11 cellular contexts compared by ENCODE assay signal in genomic region chr1:32242341-32242851, GRCh38. TPM values are rescaled to one million over a fixed set of nuclear protein-coding genes. Genes with fewer than 3 reads are reported as not detected.
A peak's percentile ranks its signal among the peaks of the same experiment; 100 is the strongest.
DNase-seq lines count a peak whose midpoint lies in the region; ATAC-seq lines count a peak whose summit lies in the region.
"Had no signal": no experiment of that assay in that cellular context is flagged by ENCODE, and none has a peak within 500 bp of the region (broad histone marks: within the 10 kb centered on the region; RNA-seq: fewer than 3 reads in every experiment).

No MANE protein-coding gene starts in this region.

- ATAC-seq in stimulated activated naive CD8-positive, alpha-beta T cell treated with anti-CD3 and anti-CD28 coated beads, Interleukin-15, Interleukin-2, amounts not matched to agents 100 U/mL and 50 U/mL, for 24 hours = no peak
- ATAC-seq in activated naive CD8-positive, alpha-beta T cell treated with anti-CD3 and anti-CD28 coated beads, Interleukin-2, amount 10 ng/mL, durations not matched to agents 7 days and 5 days (ENCODE audit: low read depth) = no peak
- no peak for ATAC-seq in HG03135 (IDR thresholded peaks at IDR 0.05; ENCODE audit: unreplicated experiment)

- H3K4me1 Mint-ChIP-seq in stimulated activated naive CD8-positive, alpha-beta T cell treated with anti-CD3 and anti-CD28 coated beads, Interleukin-15, Interleukin-2, amounts not matched to agents 100 ng/mL and 50 ng/mL, for 24 hours (ENCODE audit: low read depth) = peaks cover 39% of the 10 kb centered on the region
- H3K4me1 Mint-ChIP-seq in activated naive CD8-positive, alpha-beta T cell treated with anti-CD3 and anti-CD28 coated beads, Interleukin-2, amount 10 ng/mL, durations not matched to agents 7 days and 5 days = peaks cover 25% of the 10 kb centered on the region

- H3K4me3 Mint-ChIP-seq in stimulated activated naive CD8-positive, alpha-beta T cell treated with anti-CD3 and anti-CD28 coated beads, Interleukin-15, Interleukin-2, amounts not matched to agents 100 ng/mL and 50 ng/mL, for 24 hours = no peak overlapping the region
- peak overlapping the region; percentile 6 for H3K4me3 Mint-ChIP-seq in activated naive CD8-positive, alpha-beta T cell treated with anti-CD3 and anti-CD28 coated beads, Interleukin-2, amount 10 ng/mL, durations not matched to agents 7 days and 5 days

- POLR2A ChIA-PET in activated naive CD8-positive, alpha-beta T cell treated with anti-CD3 and anti-CD28 coated beads, Interleukin-2, amount 10 ng/mL, durations not matched to agents 7 days and 5 days (lab: Charles Lee) = interaction anchor here (0.6 to 6.5 kb wide), 9 partner anchors 8 to 89 kb away, joined by 3 to 69 read pairs (median 3); partner anchors contain the start of genes CCDC28B and LCK

- no peak for DNase-seq in stimulated activated naive CD8-positive, alpha-beta T cell treated with anti-CD3 and anti-CD28 coated beads, Interleukin-15, Interleukin-2, amounts not matched to agents 100 U/mL and 50 U/mL, for 24 hours
- DNase-seq in activated naive CD8-positive, alpha-beta T cell treated with anti-CD3 and anti-CD28 coated beads, Interleukin-2, amount 10 ng/mL, durations not matched to agents 7 days and 5 days = no peak
- peak; percentile 66 for DNase-seq in islet precursor cell
- no peak for DNase-seq in effector CD8-positive, alpha-beta T cell (lab: John Stamatoyannopoulos, UW)
- no peak for DNase-seq in cerebellum (ENCODE audit: low spot score)
- no peak for DNase-seq in NCI-H1930 (lab: John Stamatoyannopoulos, UW)
- DNase-seq: activated T-cell treated with anti-CD3 and anti-CD28 coated beads for 4 hours, NCI-H446 had no signal

- H3K36me3 Mint-ChIP-seq in stimulated activated naive CD8-positive, alpha-beta T cell treated with anti-CD3 and anti-CD28 coated beads, Interleukin-15, Interleukin-2, amounts not matched to agents 100 ng/mL and 50 ng/mL, for 24 hours (ENCODE audit: low read depth) = no peaks in the 10 kb centered on the region
- no peaks in the 10 kb centered on the region for H3K36me3 Mint-ChIP-seq in activated naive CD8-positive, alpha-beta T cell treated with anti-CD3 and anti-CD28 coated beads, Interleukin-2, amount 10 ng/mL, durations not matched to agents 7 days and 5 days

- H3K27me3 Mint-ChIP-seq in stimulated activated naive CD8-positive, alpha-beta T cell treated with anti-CD3 and anti-CD28 coated beads, Interleukin-15, Interleukin-2, amounts not matched to agents 100 ng/mL and 50 ng/mL, for 24 hours = no peaks in the 10 kb centered on the region
- no peaks in the 10 kb centered on the region for H3K27me3 Mint-ChIP-seq in activated naive CD8-positive, alpha-beta T cell treated with anti-CD3 and anti-CD28 coated beads, Interleukin-2, amount 10 ng/mL, durations not matched to agents 7 days and 5 days

- peak overlapping the region; percentile 31 for H3K27ac Mint-ChIP-seq in stimulated activated naive CD8-positive, alpha-beta T cell treated with anti-CD3 and anti-CD28 coated beads, Interleukin-15, Interleukin-2, amounts not matched to agents 100 ng/mL and 50 ng/mL, for 24 hours
- H3K27ac Mint-ChIP-seq in activated naive CD8-positive, alpha-beta T cell treated with anti-CD3 and anti-CD28 coated beads, Interleukin-2, amount 10 ng/mL, durations not matched to agents 7 days and 5 days = no peak overlapping the region

- no peaks in the 10 kb centered on the region for H3K9me3 Mint-ChIP-seq in stimulated activated naive CD8-positive, alpha-beta T cell treated with anti-CD3 and anti-CD28 coated beads, Interleukin-15, Interleukin-2, amounts not matched to agents 100 ng/mL and 50 ng/mL, for 24 hours
- H3K9me3 Mint-ChIP-seq in activated naive CD8-positive, alpha-beta T cell treated with anti-CD3 and anti-CD28 coated beads, Interleukin-2, amount 10 ng/mL, durations not matched to agents 7 days and 5 days = no peaks in the 10 kb centered on the region

RNA-seq across cellular contexts. Expression of gene FAM167B, which starts 4.6 kb away (rescaled TPM):
- 1 to 10 TPM in 1 of 2 experiments, under 1 TPM in 1; 0.88 to 1.1 TPM for total RNA-seq in activated naive CD8-positive, alpha-beta T cell treated with anti-CD3 and anti-CD28 coated beads, Interleukin-2, amount 10 ng/mL, durations not matched to agents 7 days and 5 days
- 0.54 TPM for total RNA-seq in cerebellum

RNA-seq across cellular contexts. Expression of gene LCK, which starts 8.7 kb away (rescaled TPM):
- 100 to 1,000 TPM; 460 to 472 TPM for total RNA-seq in activated naive CD8-positive, alpha-beta T cell treated with anti-CD3 and anti-CD28 coated beads, Interleukin-2, amount 10 ng/mL, durations not matched to agents 7 days and 5 days
- 0.64 TPM for total RNA-seq in cerebellum

RNA-seq across cellular contexts. Expression of gene EIF3I, which starts 20.2 kb away (rescaled TPM):
- 100 to 1,000 TPM; 123 to 130 TPM for total RNA-seq in activated naive CD8-positive, alpha-beta T cell treated with anti-CD3 and anti-CD28 coated beads, Interleukin-2, amount 10 ng/mL, durations not matched to agents 7 days and 5 days
- 64.5 TPM for total RNA-seq in cerebellum

RNA-seq across cellular contexts. Expression of gene TMEM234, which starts 20.2 kb away (rescaled TPM):
- total RNA-seq in activated naive CD8-positive, alpha-beta T cell treated with anti-CD3 and anti-CD28 coated beads, Interleukin-2, amount 10 ng/mL, durations not matched to agents 7 days and 5 days = 10 to 100 TPM; 15.7 to 16.5 TPM
- 22.2 TPM for total RNA-seq in cerebellum

RNA-seq across cellular contexts. Expression of gene DCDC2B, which starts 33.5 kb away (rescaled TPM):
- total RNA-seq in activated naive CD8-positive, alpha-beta T cell treated with anti-CD3 and anti-CD28 coated beads, Interleukin-2, amount 10 ng/mL, durations not matched to agents 7 days and 5 days = under 1 TPM; 0.17 to 0.22 TPM
- total RNA-seq in cerebellum = not detected
- total RNA-seq: glomerular endothelial cell had no signal

Comparison
In these comparisons a context has a peak if more than half of its experiments do, and no peak if none do; other contexts are left out.
1. RNA of gene LCK, which starts 8.7 kb away (total RNA-seq): 460 to 472 TPM in activated naive CD8-positive, alpha-beta T cell treated with anti-CD3 and anti-CD28 coated beads, Interleukin-2, amount 10 ng/mL, durations not matched to agents 7 days and 5 days; 0.64 TPM in cerebellum (single experiment); every median in the first group is over 100 times any median in the second.